In the genomic region with DNA sequence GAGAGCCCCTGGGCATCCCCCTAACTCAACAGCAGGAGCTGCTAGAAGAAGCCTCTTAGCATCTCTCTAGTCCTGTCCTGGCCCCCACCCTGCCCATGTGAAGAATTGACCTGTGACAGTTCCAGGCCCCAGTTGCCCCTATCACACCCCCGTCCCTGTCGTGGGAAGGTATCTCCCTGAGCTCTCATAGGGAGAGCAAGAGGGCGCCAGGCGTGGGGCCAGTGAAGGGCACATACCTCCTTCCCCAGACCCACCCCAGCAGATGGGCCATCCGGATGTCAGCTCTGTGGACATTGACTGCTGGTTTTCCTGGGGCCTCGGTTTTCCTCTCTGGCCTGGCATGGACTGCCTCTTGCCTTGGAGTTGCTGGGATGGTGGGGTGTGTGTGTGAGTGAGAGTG, we compare ENCODE assay signal across 18 cellular contexts. TPM values are rescaled to one million over a fixed set of nuclear protein-coding genes. Genes with fewer than 3 reads are reported as not detected.
DNase-seq lines count a peak whose midpoint lies in the region; ATAC-seq, FAIRE-seq and TF ChIP-seq lines count a peak whose summit lies in the region.
"Had no signal": no experiment of that assay in that cellular context is flagged by ENCODE, and none has a peak within 500 bp of the region (broad histone marks: within the 10 kb centered on the region; RNA-seq: fewer than 3 reads in every experiment).

No MANE protein-coding gene starts in this region.

- DNase-seq in activated naive CD4-positive, alpha-beta T cell treated with anti-CD3 and anti-CD28 coated beads for 36 hours = no peak
- DNase-seq in activated naive CD4-positive, alpha-beta T cell treated with anti-CD3 and anti-CD28 coated beads, Interleukin-2, amount 50 U/mL, for 16 hours = no peak
- no peak for DNase-seq in activated B cell treated with CpG ODN at 0.5 μM for 24 hours
- DNase-seq in NCI-H2227 treated with DMSO at 0.1 percent for 48 hours (lab: John Stamatoyannopoulos, UW) = no peak
- DNase-seq in kidney = no peak
- DNase-seq in posterior cingulate gyrus = no peak
- DNase-seq: amniotic stem cell; GM23248; hypothalamus; NCI-H1048; NCI-H2171; nephron progenitor cell; stimulated activated CD4-positive, alpha-beta T cell treated with anti-CD3 and anti-CD28 coated beads, Interleukin-4, amount 100 ng/mL, for 4 hours had no signal

- peak overlapping the region; percentile 88 for H3K27ac Mint-ChIP-seq in activated naive CD4-positive, alpha-beta T cell treated with anti-CD3 and anti-CD28 coated beads for 36 hours
- peak overlapping the region; percentile 94 for H3K27ac Mint-ChIP-seq in activated B cell treated with CpG ODN at 0.5 μM for 24 hours
- H3K27ac Mint-ChIP-seq: nephron progenitor cell had no signal

- TF ChIP-seq CTCF in activated B cell treated with CpG ODN at 0.5 μM for 24 hours (IDR thresholded peaks at IDR 0.05) = no peak
- TF ChIP-seq CTCF in gastroesophageal sphincter (IDR thresholded peaks at IDR 0.05) = no peak
- TF ChIP-seq CTCF in kidney (IDR thresholded peaks at IDR 0.05; ENCODE audit: borderline replicate concordance, extremely low read depth, insufficient read depth) = no peak

- H3K4me1 Mint-ChIP-seq in activated naive CD4-positive, alpha-beta T cell treated with anti-CD3 and anti-CD28 coated beads for 36 hours (ENCODE audit: low read depth) = peaks cover 75% of the 10 kb centered on the region
- H3K4me1 Mint-ChIP-seq in activated B cell treated with CpG ODN at 0.5 μM for 24 hours = peaks cover 90% of the 10 kb centered on the region

- peaks cover 39% of the 10 kb centered on the region for H3K36me3 Mint-ChIP-seq in activated naive CD4-positive, alpha-beta T cell treated with anti-CD3 and anti-CD28 coated beads for 36 hours (ENCODE audit: low read depth)
- peaks cover 74% of the 10 kb centered on the region for H3K36me3 Mint-ChIP-seq in activated B cell treated with CpG ODN at 0.5 μM for 24 hours (ENCODE audit: low read depth)

- H3K9me3 ChIP-seq in gastroesophageal sphincter = no peaks in the 10 kb centered on the region
- H3K9me3 ChIP-seq in thymus (ENCODE audit: control insufficient read depth) = no peaks in the 10 kb centered on the region
- H3K9me3 ChIP-seq in kidney (ENCODE audit: control insufficient read depth in 1 of 2, low read length in 2 of 2) = no peaks in the 10 kb centered on the region
- H3K9me3 ChIP-seq: right atrium auricular region had no signal

- H3K27me3 ChIP-seq in gastroesophageal sphincter = no peaks in the 10 kb centered on the region
- H3K27me3 ChIP-seq in thymus (ENCODE audit: control insufficient read depth, insufficient read depth) = no peaks in the 10 kb centered on the region
- H3K27me3 ChIP-seq: right atrium auricular region had no signal

- no peak for ATAC-seq in activated B cell treated with CpG ODN at 0.5 μM for 24 hours (ENCODE audit: low read depth)
- no peak for ATAC-seq in gastroesophageal sphincter
- ATAC-seq: Right ventricle myocardium inferior had no signal

- peaks cover 0 to under 1% of the 10 kb centered on the region in 2 donors for H3K36me3 ChIP-seq in gastroesophageal sphincter
- H3K36me3 ChIP-seq in thymus (ENCODE audit: control insufficient read depth, insufficient read depth) = peaks cover 38% of the 10 kb centered on the region
- no peaks in the 10 kb centered on the region for H3K36me3 ChIP-seq in kidney (ENCODE audit: control insufficient read depth in 1 of 2, insufficient read depth in 2 of 2, low read length in 2 of 2)
- H3K36me3 ChIP-seq: right atrium auricular region had no signal

- intact Hi-C loops in activated naive CD4-positive, alpha-beta T cell treated with anti-CD3 and anti-CD28 coated beads for 36 hours (cut with micrococcal nuclease) = no loop called here
- intact Hi-C loops in activated B cell treated with CpG ODN at 0.5 μM for 24 hours (cut with micrococcal nuclease) (no loop called here), kidney (cut with DNase I) (no loop called here), posterior cingulate gyrus (cut with DNase I) (no loop called here)

- no peak overlapping the region for H3K4me3 ChIP-seq in gastroesophageal sphincter
- H3K4me3 ChIP-seq in thymus (ENCODE audit: low read length) = no peak overlapping the region
- H3K4me3 ChIP-seq in kidney (ENCODE audit: low read length in 2 of 2) = no peak overlapping the region
- H3K4me3 ChIP-seq: coronary artery, GM23248, right atrium auricular region had no signal

- 67% methylated on average over 3 of the region's 6 CpGs; no CpG with 5 or more reads in 1 of the 2 donors for WGBS in gastroesophageal sphincter (ENCODE audit: low coverage in 1 of 2), 2 donors
- WGBS in thymus = 83% methylated on average over 6 of the region's 6 CpGs

- H3K4me1 ChIP-seq in gastroesophageal sphincter (peaks cover 0 to 70% (median 30%) of the 10 kb centered on the region in 3 donors), thymus (ENCODE audit: control insufficient read depth, insufficient read depth, low read length) (peaks cover 24% of the 10 kb centered on the region), kidney (ENCODE audit: control insufficient read depth in 1 of 2, insufficient read depth in 1 of 2, low read depth in 1 of 2, low read length in 2 of 2) (no peaks in the 10 kb centered on the region)

- H3K9ac ChIP-seq in kidney (ENCODE audit: low read length in 2 of 2) = no peak overlapping the region
- H3K9ac ChIP-seq: GM23248 had no signal

- H3K4me3 Mint-ChIP-seq in activated naive CD4-positive, alpha-beta T cell treated with anti-CD3 and anti-CD28 coated beads for 36 hours = no peak overlapping the region
- peak overlapping the region; percentile 56 for H3K4me3 Mint-ChIP-seq in activated B cell treated with CpG ODN at 0.5 μM for 24 hours
- H3K4me3 Mint-ChIP-seq: nephron progenitor cell had no signal

- FAIRE-seq in kidney (lab: Jason Lieb, UNC) = no peak

- POLR2A ChIA-PET in activated B cell treated with CpG ODN at 0.5 μM for 24 hours (lab: Charles Lee) = interaction anchor here (0.8 to 14.6 kb wide), 4 partner anchors 11 to 28 kb away, joined by 3 to 485 read pairs (median 234); partner anchors contain the start of gene CD82

- CTCF ChIA-PET in activated naive CD4-positive, alpha-beta T cell treated with anti-CD3 and anti-CD28 coated beads for 36 hours (lab: Charles Lee) = interaction anchor here (1.0 to 1.3 kb wide), 3 partner anchors 17 to 26 kb away, joined by 3 to 7 read pairs (median 4); no protein-coding TSS in a partner anchor
- CTCF ChIA-PET in activated B cell treated with CpG ODN at 0.5 μM for 24 hours (lab: Charles Lee) = interaction anchor here (0.7 to 5.8 kb wide), 4 partner anchors 17 to 181 kb away, joined by 3 to 38 read pairs (median 19); no protein-coding TSS in a partner anchor

- H3K27ac ChIP-seq in gastroesophageal sphincter (peak overlapping the region in 3 of 4 donors; percentile 35 to 75 (median 44)), thymus (ENCODE audit: low read depth) (peak overlapping the region; percentile 20), kidney (ENCODE audit: low read depth in 2 of 2, low read length in 2 of 2) (no peak overlapping the region)
- H3K27ac ChIP-seq: GM23248 had no signal

- no peaks in the 10 kb centered on the region for H3K9me3 Mint-ChIP-seq in activated naive CD4-positive, alpha-beta T cell treated with anti-CD3 and anti-CD28 coated beads for 36 hours
- no peaks in the 10 kb centered on the region for H3K9me3 Mint-ChIP-seq in activated B cell treated with CpG ODN at 0.5 μM for 24 hours
- H3K9me3 Mint-ChIP-seq: nephron progenitor cell had no signal

- no peaks in the 10 kb centered on the region for H3K27me3 Mint-ChIP-seq in activated naive CD4-positive, alpha-beta T cell treated with anti-CD3 and anti-CD28 coated beads for 36 hours (ENCODE audit: low read depth)
- H3K27me3 Mint-ChIP-seq in activated B cell treated with CpG ODN at 0.5 μM for 24 hours = no peaks in the 10 kb centered on the region

- no peak for TF ChIP-seq EP300 in gastroesophageal sphincter (IDR thresholded peaks at IDR 0.05)

- no peak for TF ChIP-seq POLR2A in gastroesophageal sphincter (IDR thresholded peaks at IDR 0.05)

RNA-seq across cellular contexts. Expression of gene CD82, which starts 29.5 kb away (rescaled TPM):
- 100 to 1,000 TPM; 140 to 141 TPM for total RNA-seq in activated naive CD4-positive, alpha-beta T cell treated with anti-CD3 and anti-CD28 coated beads for 36 hours
- total RNA-seq in activated B cell treated with CpG ODN at 0.5 μM for 24 hours = 728 and 770 TPM in 2 replicates
- total RNA-seq in gastroesophageal sphincter = 10 to 100 TPM; 12.7 to 24.0 (median 19.1) TPM
- 34.9 TPM for polyA plus RNA-seq in thymus
- total RNA-seq in kidney = 94.4 TPM
- polyA plus RNA-seq in kidney (ENCODE audit: insufficient read depth, low read depth, low replicate concordance) = 59.3 TPM

Comparison
In these comparisons a context has a peak if more than half of its experiments do, and no peak if none do; other contexts are left out.
1. H3K27ac ChIP-seq: peak in gastroesophageal sphincter (3 of 4) and thymus (single experiment); none in kidney (0 of 2).